ENCODE assay signal across 1 cellular context in genomic region chr7:18535811-18536413, GRCh38.
TF ChIP-seq lines count a peak whose summit lies in the region.

No MANE protein-coding gene starts in this region.

TF ChIP-seq in WTC11, 78 proteins besides CTCF, POLR2A, EP300 and RAD21:
- TF ChIP-seq MAX (CRISPR knock-in tag; IDR thresholded peaks at IDR 0.05) (no peak), ZNF263 (CRISPR knock-in tag; IDR thresholded peaks at IDR 0.05; ENCODE audit: low read depth) (no peak), ZNF138 (CRISPR knock-in tag; conservative IDR thresholded peaks at IDR 0.05) (no peak), TEAD1 (CRISPR knock-in tag; IDR thresholded peaks at IDR 0.05) (no peak), FOXP1 (CRISPR knock-in tag; IDR thresholded peaks at IDR 0.05; ENCODE audit: borderline replicate concordance) (no peak), AR (CRISPR knock-in tag; IDR thresholded peaks at IDR 0.05) (no peak), TP53 (CRISPR knock-in tag; IDR thresholded peaks at IDR 0.05) (no peak), JUN (CRISPR knock-in tag; IDR thresholded peaks at IDR 0.05) (no peak), FOXJ3 (CRISPR knock-in tag; IDR thresholded peaks at IDR 0.05; ENCODE audit: borderline replicate concordance) (no peak), ESRRA (CRISPR knock-in tag; IDR thresholded peaks at IDR 0.05; ENCODE audit: borderline replicate concordance) (no peak), NR3C1 (CRISPR knock-in tag; conservative IDR thresholded peaks at IDR 0.05; ENCODE audit: low read depth) (no peak), E2F5 (CRISPR knock-in tag; IDR thresholded peaks at IDR 0.05) (no peak), ATF3 (CRISPR knock-in tag; conservative IDR thresholded peaks at IDR 0.05) (no peak)
